18 cellular contexts compared by ENCODE assay signal in genomic region chr10:17476073-17476472, GRCh38. TPM values are rescaled to one million over a fixed set of nuclear protein-coding genes. Genes with fewer than 3 reads are reported as not detected.
DNase-seq lines count a peak whose midpoint lies in the region; ATAC-seq and TF ChIP-seq lines count a peak whose summit lies in the region.
"Had no signal": no experiment of that assay in that cellular context is flagged by ENCODE, and none has a peak within 500 bp of the region (broad histone marks: within the 10 kb centered on the region; RNA-seq: fewer than 3 reads in every experiment).

No MANE protein-coding gene starts in this region.

- H3K4me1 Mint-ChIP-seq in chondrocyte (ENCODE audit: low read depth) = peaks cover 4% of the 10 kb centered on the region

- DNase-seq in chondrocyte (ENCODE audit: low spot score) (no peak), NCI-H187 (lab: John Stamatoyannopoulos, UW) (no peak), NCI-H345 (lab: John Stamatoyannopoulos, UW) (no peak), T-helper 9 cell (no peak)
- DNase-seq: activated CD4-positive, alpha-beta T cell treated with anti-CD3 and anti-CD28 coated beads, Interleukin-2, amount 10 ng/mL, durations not matched to agents 24 days and 14 days; gastrocnemius medialis; GF-D8; left ventricle myocardium superior; NCI-H2029; NCI-H524; ovary; PC-3; SK-N-SH had no signal

- peaks cover 15% of the 10 kb centered on the region for H3K27me3 Mint-ChIP-seq in chondrocyte (ENCODE audit: low read depth)

- no peaks in the 10 kb centered on the region for H3K36me3 Mint-ChIP-seq in chondrocyte (ENCODE audit: low read depth)
- H3K36me3 Mint-ChIP-seq: activated naive CD8-positive, alpha-beta T cell; brain had no signal

- H3K27ac Mint-ChIP-seq in chondrocyte (ENCODE audit: unreplicated experiment) = no peak overlapping the region
- H3K27ac Mint-ChIP-seq: activated CD4-positive, alpha-beta T cell treated with anti-CD3 and anti-CD28 coated beads, Interleukin-2, amount 10 ng/mL, durations not matched to agents 24 days and 14 days; activated naive CD8-positive, alpha-beta T cell; brain had no signal

- H3K9me3 Mint-ChIP-seq in chondrocyte (ENCODE audit: low read depth) = peaks cover 3% of the 10 kb centered on the region

- H3K4me3 Mint-ChIP-seq in chondrocyte (ENCODE audit: unreplicated experiment) = no peak overlapping the region
- H3K4me3 Mint-ChIP-seq: activated CD4-positive, alpha-beta T cell treated with anti-CD3 and anti-CD28 coated beads, Interleukin-2, amount 10 ng/mL, durations not matched to agents 24 days and 14 days; activated naive CD8-positive, alpha-beta T cell; brain had no signal

- TF ChIP-seq CTCF in chondrocyte (IDR thresholded peaks at IDR 0.05) = no peak

- ATAC-seq in GM19025 (IDR thresholded peaks at IDR 0.05; ENCODE audit: low read depth, unreplicated experiment) = peak; percentile 44
- peak; percentile 64 for ATAC-seq in HG02759 (IDR thresholded peaks at IDR 0.05; ENCODE audit: unreplicated experiment)
- ATAC-seq in HG03520 (IDR thresholded peaks at IDR 0.05; ENCODE audit: unreplicated experiment) = peak; percentile 59
- ATAC-seq: gastrocnemius medialis, left ventricle myocardium superior, PC-3 had no signal

RNA-seq across cellular contexts. Expression of gene ST8SIA6, which starts 21.7 kb away (rescaled TPM):
- total RNA-seq in chondrocyte = 0.24 TPM in 1 of 3 replicates, not detected in the others
- total RNA-seq: activated CD4-positive, alpha-beta T cell treated with anti-CD3 and anti-CD28 coated beads, Interleukin-2, amount 10 ng/mL, durations not matched to agents 24 days and 14 days; PC-3 had no signal
